In the genomic region with DNA sequence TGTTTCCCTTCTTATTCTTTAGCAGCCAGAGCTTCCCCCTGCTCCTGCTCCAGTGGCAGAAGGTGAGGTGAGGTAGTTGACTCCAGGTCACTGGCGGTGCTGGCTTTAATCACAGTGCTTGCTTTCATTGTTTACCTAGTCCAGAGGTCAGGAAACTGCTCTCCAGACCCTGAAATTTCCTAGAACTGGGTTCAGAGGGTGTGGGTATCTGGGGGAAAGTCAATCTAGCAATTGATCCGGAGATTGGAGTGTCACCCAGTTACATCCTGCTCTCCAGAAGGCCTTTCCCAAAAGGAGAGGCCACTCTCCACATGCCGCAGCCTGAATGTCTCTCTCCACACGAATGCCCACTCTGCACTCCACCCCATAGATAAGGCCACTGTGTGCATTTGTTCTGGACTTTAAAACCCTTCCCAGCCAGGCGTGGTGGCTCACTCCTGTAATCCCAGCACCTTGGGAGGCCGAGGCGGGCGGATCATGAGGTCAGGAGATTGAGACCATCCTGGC, we compare ENCODE assay signal across 1 cellular context.
TF ChIP-seq lines count a peak whose summit lies in the region.

No MANE protein-coding gene starts in this region.

TF ChIP-seq in HepG2, 621 proteins besides CTCF, POLR2A, EP300 and RAD21 (continued from another document and continues in another):
- TF ChIP-seq, protein P1, sequence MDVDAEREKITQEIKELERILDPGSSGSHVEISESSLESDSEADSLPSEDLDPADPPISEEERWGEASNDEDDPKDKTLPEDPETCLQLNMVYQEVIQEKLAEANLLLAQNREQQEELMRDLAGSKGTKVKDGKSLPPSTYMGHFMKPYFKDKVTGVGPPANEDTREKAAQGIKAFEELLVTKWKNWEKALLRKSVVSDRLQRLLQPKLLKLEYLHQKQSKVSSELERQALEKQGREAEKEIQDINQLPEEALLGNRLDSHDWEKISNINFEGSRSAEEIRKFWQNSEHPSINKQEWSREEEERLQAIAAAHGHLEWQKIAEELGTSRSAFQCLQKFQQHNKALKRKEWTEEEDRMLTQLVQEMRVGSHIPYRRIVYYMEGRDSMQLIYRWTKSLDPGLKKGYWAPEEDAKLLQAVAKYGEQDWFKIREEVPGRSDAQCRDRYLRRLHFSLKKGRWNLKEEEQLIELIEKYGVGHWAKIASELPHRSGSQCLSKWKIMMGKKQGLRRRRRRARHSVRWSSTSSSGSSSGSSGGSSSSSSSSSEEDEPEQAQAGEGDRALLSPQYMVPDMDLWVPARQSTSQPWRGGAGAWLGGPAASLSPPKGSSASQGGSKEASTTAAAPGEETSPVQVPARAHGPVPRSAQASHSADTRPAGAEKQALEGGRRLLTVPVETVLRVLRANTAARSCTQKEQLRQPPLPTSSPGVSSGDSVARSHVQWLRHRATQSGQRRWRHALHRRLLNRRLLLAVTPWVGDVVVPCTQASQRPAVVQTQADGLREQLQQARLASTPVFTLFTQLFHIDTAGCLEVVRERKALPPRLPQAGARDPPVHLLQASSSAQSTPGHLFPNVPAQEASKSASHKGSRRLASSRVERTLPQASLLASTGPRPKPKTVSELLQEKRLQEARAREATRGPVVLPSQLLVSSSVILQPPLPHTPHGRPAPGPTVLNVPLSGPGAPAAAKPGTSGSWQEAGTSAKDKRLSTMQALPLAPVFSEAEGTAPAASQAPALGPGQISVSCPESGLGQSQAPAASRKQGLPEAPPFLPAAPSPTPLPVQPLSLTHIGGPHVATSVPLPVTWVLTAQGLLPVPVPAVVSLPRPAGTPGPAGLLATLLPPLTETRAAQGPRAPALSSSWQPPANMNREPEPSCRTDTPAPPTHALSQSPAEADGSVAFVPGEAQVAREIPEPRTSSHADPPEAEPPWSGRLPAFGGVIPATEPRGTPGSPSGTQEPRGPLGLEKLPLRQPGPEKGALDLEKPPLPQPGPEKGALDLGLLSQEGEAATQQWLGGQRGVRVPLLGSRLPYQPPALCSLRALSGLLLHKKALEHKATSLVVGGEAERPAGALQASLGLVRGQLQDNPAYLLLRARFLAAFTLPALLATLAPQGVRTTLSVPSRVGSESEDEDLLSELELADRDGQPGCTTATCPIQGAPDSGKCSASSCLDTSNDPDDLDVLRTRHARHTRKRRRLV (CRISPR knock-in tag; IDR thresholded peaks at IDR 0.05): 0 out of 2 replicates have a peak, but pooled peaks have one; percentile 39
- TF ChIP-seq FOXA1 (IDR thresholded peaks at IDR 0.05) (peak; percentile 82), FOXA1 (CRISPR knock-in tag; IDR thresholded peaks at IDR 0.05) (peak; percentile 98), ATF7 (IDR thresholded peaks at IDR 0.05) (no peak), ATF7 (CRISPR knock-in tag; IDR thresholded peaks at IDR 0.05) (peak; percentile 74; the same call in 1 of the 2 replicates), EEA1 (CRISPR knock-in tag; IDR thresholded peaks at IDR 0.05; ENCODE audit: borderline replicate concordance) (no peak), HNF4G (IDR thresholded peaks at IDR 0.05; ENCODE audit: borderline replicate concordance, low read depth, low read length) (peak; percentile 97), HNF4G (CRISPR knock-in tag; IDR thresholded peaks at IDR 0.05; ENCODE audit: borderline replicate concordance, low read depth) (peak; percentile 95), ZSCAN21 (CRISPR knock-in tag; IDR thresholded peaks at IDR 0.05; ENCODE audit: borderline replicate concordance) (no peak; the same call in 1 of the 2 replicates), KDM5A (IDR thresholded peaks at IDR 0.05; ENCODE audit: borderline replicate concordance, low read length) (no peak), REPIN1 (CRISPR knock-in tag; IDR thresholded peaks at IDR 0.05; ENCODE audit: borderline replicate concordance, low read depth) (peak; percentile 94), KAT7 (CRISPR knock-in tag; IDR thresholded peaks at IDR 0.05; ENCODE audit: borderline replicate concordance) (no peak), TBX3 (IDR thresholded peaks at IDR 0.05; ENCODE audit: borderline replicate concordance) (peak; percentile 83; the same call in 1 of the 2 replicates), KMT2A (CRISPR knock-in tag; IDR thresholded peaks at IDR 0.05) (no peak), MEF2D (CRISPR knock-in tag; IDR thresholded peaks at IDR 0.05) (peak; percentile 96), ZNF891 (CRISPR knock-in tag; IDR thresholded peaks at IDR 0.05) (no peak), ZNF382 (CRISPR knock-in tag; IDR thresholded peaks at IDR 0.05; ENCODE audit: borderline replicate concordance) (no peak), ZNF768 (CRISPR knock-in tag; IDR thresholded peaks at IDR 0.05) (0 out of 2 replicates have a peak, but pooled peaks have one; percentile 9), NFE2L1 (CRISPR knock-in tag; IDR thresholded peaks at IDR 0.05; ENCODE audit: borderline replicate concordance) (no peak), HDAC2 (CRISPR knock-in tag; IDR thresholded peaks at IDR 0.05) (peak; percentile 97), DR1 (CRISPR knock-in tag; IDR thresholded peaks at IDR 0.05) (peak; percentile 18; the same call in 1 of the 2 replicates), DPF2 (CRISPR knock-in tag; IDR thresholded peaks at IDR 0.05; ENCODE audit: borderline replicate concordance, low read depth) (peak; percentile 97), ZNF329 (CRISPR knock-in tag; IDR thresholded peaks at IDR 0.05; ENCODE audit: low read depth) (no peak)
- TF ChIP-seq, protein P2, sequence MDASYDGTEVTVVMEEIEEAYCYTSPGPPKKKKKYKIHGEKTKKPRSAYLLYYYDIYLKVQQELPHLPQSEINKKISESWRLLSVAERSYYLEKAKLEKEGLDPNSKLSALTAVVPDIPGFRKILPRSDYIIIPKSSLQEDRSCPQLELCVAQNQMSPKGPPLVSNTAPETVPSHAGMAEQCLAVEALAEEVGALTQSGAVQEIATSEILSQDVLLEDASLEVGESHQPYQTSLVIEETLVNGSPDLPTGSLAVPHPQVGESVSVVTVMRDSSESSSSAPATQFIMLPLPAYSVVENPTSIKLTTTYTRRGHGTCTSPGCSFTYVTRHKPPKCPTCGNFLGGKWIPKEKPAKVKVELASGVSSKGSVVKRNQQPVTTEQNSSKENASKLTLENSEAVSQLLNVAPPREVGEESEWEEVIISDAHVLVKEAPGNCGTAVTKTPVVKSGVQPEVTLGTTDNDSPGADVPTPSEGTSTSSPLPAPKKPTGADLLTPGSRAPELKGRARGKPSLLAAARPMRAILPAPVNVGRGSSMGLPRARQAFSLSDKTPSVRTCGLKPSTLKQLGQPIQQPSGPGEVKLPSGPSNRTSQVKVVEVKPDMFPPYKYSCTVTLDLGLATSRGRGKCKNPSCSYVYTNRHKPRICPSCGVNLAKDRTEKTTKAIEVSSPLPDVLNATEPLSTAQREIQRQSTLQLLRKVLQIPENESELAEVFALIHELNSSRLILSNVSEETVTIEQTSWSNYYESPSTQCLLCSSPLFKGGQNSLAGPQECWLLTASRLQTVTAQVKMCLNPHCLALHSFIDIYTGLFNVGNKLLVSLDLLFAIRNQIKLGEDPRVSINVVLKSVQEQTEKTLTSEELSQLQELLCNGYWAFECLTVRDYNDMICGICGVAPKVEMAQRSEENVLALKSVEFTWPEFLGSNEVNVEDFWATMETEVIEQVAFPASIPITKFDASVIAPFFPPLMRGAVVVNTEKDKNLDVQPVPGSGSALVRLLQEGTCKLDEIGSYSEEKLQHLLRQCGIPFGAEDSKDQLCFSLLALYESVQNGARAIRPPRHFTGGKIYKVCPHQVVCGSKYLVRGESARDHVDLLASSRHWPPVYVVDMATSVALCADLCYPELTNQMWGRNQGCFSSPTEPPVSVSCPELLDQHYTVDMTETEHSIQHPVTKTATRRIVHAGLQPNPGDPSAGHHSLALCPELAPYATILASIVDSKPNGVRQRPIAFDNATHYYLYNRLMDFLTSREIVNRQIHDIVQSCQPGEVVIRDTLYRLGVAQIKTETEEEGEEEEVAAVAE (CRISPR knock-in tag; IDR thresholded peaks at IDR 0.05; ENCODE audit: borderline replicate concordance): peak; percentile 74
- TF ChIP-seq, protein P3, sequence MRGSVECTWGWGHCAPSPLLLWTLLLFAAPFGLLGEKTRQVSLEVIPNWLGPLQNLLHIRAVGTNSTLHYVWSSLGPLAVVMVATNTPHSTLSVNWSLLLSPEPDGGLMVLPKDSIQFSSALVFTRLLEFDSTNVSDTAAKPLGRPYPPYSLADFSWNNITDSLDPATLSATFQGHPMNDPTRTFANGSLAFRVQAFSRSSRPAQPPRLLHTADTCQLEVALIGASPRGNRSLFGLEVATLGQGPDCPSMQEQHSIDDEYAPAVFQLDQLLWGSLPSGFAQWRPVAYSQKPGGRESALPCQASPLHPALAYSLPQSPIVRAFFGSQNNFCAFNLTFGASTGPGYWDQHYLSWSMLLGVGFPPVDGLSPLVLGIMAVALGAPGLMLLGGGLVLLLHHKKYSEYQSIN (CRISPR knock-in tag; IDR thresholded peaks at IDR 0.05; ENCODE audit: borderline replicate concordance): no peak
- TF ChIP-seq, protein P4, sequence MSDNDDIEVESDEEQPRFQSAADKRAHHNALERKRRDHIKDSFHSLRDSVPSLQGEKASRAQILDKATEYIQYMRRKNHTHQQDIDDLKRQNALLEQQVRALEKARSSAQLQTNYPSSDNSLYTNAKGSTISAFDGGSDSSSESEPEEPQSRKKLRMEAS (IDR thresholded peaks at IDR 0.05): peak; percentile 63
- TF ChIP-seq, protein P5, sequence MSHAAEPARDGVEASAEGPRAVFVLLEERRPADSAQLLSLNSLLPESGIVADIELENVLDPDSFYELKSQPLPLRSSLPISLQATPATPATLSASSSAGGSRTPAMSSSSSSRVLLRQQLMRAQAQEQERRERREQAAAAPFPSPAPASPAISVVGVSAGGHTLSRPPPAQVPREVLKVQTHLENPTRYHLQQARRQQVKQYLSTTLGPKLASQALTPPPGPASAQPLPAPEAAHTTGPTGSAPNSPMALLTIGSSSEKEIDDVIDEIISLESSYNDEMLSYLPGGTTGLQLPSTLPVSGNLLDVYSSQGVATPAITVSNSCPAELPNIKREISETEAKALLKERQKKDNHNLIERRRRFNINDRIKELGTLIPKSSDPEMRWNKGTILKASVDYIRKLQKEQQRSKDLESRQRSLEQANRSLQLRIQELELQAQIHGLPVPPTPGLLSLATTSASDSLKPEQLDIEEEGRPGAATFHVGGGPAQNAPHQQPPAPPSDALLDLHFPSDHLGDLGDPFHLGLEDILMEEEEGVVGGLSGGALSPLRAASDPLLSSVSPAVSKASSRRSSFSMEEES (CRISPR knock-in tag; IDR thresholded peaks at IDR 0.05): peak; percentile 90
- TF ChIP-seq, protein P6, sequence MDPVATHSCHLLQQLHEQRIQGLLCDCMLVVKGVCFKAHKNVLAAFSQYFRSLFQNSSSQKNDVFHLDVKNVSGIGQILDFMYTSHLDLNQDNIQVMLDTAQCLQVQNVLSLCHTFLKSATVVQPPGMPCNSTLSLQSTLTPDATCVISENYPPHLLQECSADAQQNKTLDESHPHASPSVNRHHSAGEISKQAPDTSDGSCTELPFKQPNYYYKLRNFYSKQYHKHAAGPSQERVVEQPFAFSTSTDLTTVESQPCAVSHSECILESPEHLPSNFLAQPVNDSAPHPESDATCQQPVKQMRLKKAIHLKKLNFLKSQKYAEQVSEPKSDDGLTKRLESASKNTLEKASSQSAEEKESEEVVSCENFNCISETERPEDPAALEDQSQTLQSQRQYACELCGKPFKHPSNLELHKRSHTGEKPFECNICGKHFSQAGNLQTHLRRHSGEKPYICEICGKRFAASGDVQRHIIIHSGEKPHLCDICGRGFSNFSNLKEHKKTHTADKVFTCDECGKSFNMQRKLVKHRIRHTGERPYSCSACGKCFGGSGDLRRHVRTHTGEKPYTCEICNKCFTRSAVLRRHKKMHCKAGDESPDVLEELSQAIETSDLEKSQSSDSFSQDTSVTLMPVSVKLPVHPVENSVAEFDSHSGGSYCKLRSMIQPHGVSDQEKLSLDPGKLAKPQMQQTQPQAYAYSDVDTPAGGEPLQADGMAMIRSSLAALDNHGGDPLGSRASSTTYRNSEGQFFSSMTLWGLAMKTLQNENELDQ (CRISPR knock-in tag; IDR thresholded peaks at IDR 0.05; ENCODE audit: borderline replicate concordance): no peak
- TF ChIP-seq, protein P7, sequence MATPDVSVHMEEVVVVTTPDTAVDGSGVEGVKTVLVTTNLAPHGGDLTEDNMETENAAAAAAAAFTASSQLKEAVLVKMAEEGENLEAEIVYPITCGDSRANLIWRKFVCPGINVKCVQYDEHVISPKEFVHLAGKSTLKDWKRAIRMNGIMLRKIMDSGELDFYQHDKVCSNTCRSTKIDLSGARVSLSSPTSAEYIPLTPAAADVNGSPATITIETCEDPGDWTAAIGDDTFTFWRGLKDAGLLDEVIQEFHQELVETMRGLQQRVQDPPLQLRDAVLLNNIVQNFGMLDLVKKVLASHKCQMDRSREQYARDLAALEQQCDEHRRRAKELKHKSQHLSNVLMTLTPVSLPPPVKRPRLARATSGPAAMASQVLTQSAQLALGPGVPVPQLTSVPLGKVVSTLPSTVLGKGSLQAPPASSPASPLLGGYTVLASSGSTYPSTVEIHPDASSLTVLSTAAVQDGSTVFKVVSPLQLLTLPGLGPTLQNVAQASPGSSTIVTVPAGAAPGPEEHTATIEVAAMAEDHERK (CRISPR knock-in tag; IDR thresholded peaks at IDR 0.05; ENCODE audit: low read depth): no peak
- TF ChIP-seq, protein P8, sequence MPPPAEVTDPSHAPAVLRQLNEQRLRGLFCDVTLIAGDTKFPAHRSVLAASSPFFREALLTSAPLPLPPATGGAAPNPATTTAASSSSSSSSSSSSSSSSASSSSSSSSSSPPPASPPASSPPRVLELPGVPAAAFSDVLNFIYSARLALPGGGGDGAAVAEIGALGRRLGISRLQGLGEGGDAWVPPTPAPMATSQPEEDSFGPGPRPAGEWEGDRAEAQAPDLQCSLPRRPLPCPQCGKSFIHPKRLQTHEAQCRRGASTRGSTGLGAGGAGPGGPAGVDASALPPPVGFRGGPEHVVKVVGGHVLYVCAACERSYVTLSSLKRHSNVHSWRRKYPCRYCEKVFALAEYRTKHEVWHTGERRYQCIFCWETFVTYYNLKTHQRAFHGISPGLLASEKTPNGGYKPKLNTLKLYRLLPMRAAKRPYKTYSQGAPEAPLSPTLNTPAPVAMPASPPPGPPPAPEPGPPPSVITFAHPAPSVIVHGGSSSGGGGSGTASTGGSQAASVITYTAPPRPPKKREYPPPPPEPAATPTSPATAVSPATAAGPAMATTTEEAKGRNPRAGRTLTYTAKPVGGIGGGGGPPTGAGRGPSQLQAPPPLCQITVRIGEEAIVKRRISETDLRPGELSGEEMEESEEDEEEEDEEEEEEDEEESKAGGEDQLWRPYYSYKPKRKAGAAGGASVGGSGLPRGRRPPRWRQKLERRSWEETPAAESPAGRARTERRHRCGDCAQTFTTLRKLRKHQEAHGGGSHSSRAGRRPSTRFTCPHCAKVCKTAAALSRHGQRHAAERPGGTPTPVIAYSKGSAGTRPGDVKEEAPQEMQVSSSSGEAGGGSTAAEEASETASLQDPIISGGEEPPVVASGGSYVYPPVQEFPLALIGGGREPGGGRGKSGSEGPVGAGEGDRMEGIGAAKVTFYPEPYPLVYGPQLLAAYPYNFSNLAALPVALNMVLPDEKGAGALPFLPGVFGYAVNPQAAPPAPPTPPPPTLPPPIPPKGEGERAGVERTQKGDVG (CRISPR knock-in tag; IDR thresholded peaks at IDR 0.05; ENCODE audit: borderline replicate concordance): no peak
- TF ChIP-seq, protein P9, sequence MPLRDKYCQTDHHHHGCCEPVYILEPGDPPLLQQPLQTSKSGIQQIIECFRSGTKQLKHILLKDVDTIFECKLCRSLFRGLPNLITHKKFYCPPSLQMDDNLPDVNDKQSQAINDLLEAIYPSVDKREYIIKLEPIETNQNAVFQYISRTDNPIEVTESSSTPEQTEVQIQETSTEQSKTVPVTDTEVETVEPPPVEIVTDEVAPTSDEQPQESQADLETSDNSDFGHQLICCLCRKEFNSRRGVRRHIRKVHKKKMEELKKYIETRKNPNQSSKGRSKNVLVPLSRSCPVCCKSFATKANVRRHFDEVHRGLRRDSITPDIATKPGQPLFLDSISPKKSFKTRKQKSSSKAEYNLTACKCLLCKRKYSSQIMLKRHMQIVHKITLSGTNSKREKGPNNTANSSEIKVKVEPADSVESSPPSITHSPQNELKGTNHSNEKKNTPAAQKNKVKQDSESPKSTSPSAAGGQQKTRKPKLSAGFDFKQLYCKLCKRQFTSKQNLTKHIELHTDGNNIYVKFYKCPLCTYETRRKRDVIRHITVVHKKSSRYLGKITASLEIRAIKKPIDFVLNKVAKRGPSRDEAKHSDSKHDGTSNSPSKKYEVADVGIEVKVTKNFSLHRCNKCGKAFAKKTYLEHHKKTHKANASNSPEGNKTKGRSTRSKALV (CRISPR knock-in tag; IDR thresholded peaks at IDR 0.05): no peak; the same call in 1 of the 2 replicates
